Comparison of ENCODE assay signal across 8 cellular contexts in genomic region chr1:155125946-155126493, GRCh38. TPM values are rescaled to one million over a fixed set of nuclear protein-coding genes. Genes with fewer than 3 reads are reported as not detected.
A peak's percentile ranks its signal among the peaks of the same experiment; 100 is the strongest.
DNase-seq lines count a peak whose midpoint lies in the region; ATAC-seq and TF ChIP-seq lines count a peak whose summit lies in the region.

No MANE protein-coding gene starts in this region.

- H3K9me3 ChIP-seq in ES-I3 (ENCODE audit: control insufficient read depth, insufficient read depth, low read length) = no peaks in the 10 kb centered on the region
- no peaks in the 10 kb centered on the region for H3K9me3 ChIP-seq in heart right ventricle

- WGBS in adipose tissue, 3 donors = 20 to 41% (median 32%) methylated on average over 40 to 50 of the region's 50 CpGs
- 30 to 38% methylated on average over 43 to 50 of the region's 50 CpGs for WGBS in heart right ventricle, 2 donors

- H3K4me1 ChIP-seq in ES-I3 (ENCODE audit: insufficient read depth, low read length) = peaks cover 28% of the 10 kb centered on the region
- H3K4me1 ChIP-seq in heart right ventricle = peaks cover 10 to 60% (median 46%) of the 10 kb centered on the region in 9 donors

- H3K36me3 ChIP-seq in ES-I3 (ENCODE audit: insufficient read depth, low read length) (no peaks in the 10 kb centered on the region), heart right ventricle (peaks cover 0 to 4% (median under 1%) of the 10 kb centered on the region in 9 donors)

- peak; percentile 16 to 50 (median 30) for ATAC-seq in heart right ventricle
- no peak for ATAC-seq in HG03196 (IDR thresholded peaks at IDR 0.05; ENCODE audit: unreplicated experiment)
- ATAC-seq in HG02798 (IDR thresholded peaks at IDR 0.05; ENCODE audit: poor library complexity, unreplicated experiment) = no peak
- no peak for ATAC-seq in HG02610 (IDR thresholded peaks at IDR 0.05; ENCODE audit: unreplicated experiment)

- peaks cover 0 to 55% (median 0%) of the 10 kb centered on the region in 7 donors for H3K27me3 ChIP-seq in heart right ventricle

- peak overlapping the region; percentile 48; the same call in 1 of the 2 replicates for H3K9ac ChIP-seq in ES-I3 (ENCODE audit: low read depth, low read length)

- TF ChIP-seq CTCF in heart right ventricle (IDR thresholded peaks at IDR 0.05) = no peak

- intact Hi-C loops in heart right ventricle (cut with DNase I) (loop anchor here in 6 of 10 donors (5.0 kb wide), 2 partner anchors 34 to 41 kb away; no protein-coding TSS in a partner anchor), posterior cingulate gyrus (cut with DNase I) (loop anchor here (2.0 to 5.0 kb wide), 2 partner anchors 34 to 41 kb away; no protein-coding TSS in a partner anchor)

- DNase-seq in heart right ventricle (peak; percentile 54 to 61), posterior cingulate gyrus (peak; percentile 70 to 98 (median 81)), NCI-H524 treated with DMSO at 0.1 percent for 48 hours (lab: John Stamatoyannopoulos, UW) (no peak)

- H3K4me3 ChIP-seq in heart right ventricle = peak overlapping the region in 9 of 10 donors; percentile 59 to 93 (median 85)

- peak overlapping the region; percentile 54 for H3K27ac ChIP-seq in adipose tissue (ENCODE audit: low read depth, low read length)
- H3K27ac ChIP-seq in heart right ventricle = peak overlapping the region in 9 of 10 donors; percentile 81 to 99 (median 96)

RNA-seq across cellular contexts. Expression of gene EFNA1, which starts 1.7 kb away (rescaled TPM):
- polyA plus RNA-seq in adipose tissue = 10 to 100 TPM; 30.3 to 56.9 (median 32.9) TPM
- total RNA-seq in heart right ventricle = 10 to 100 TPM; 28.9 to 50.0 (median 35.6) TPM
- 100 to 1,000 TPM in 1 of 2 donors, 10 to 100 TPM in 1; 44.2 to 104 TPM for polyA plus RNA-seq in heart right ventricle

RNA-seq across cellular contexts. Expression of gene SLC50A1, which starts 9.6 kb away (rescaled TPM):
- polyA plus RNA-seq in adipose tissue (10 to 100 TPM; 33.4 to 39.4 (median 36.7) TPM), heart right ventricle (10 to 100 TPM; 23.2 to 33.7 TPM)
- total RNA-seq in heart right ventricle = 10 to 100 TPM in 2 of 10 donors, 1 to 10 TPM in 8; 5.5 to 16.8 (median 7.9) TPM

RNA-seq across cellular contexts. Expression of gene DPM3, which starts 14.3 kb away (rescaled TPM):
- polyA plus RNA-seq in adipose tissue = 100 to 1,000 TPM; 177 to 203 (median 201) TPM
- 10 to 100 TPM; 48.2 to 70.9 (median 53.4) TPM for total RNA-seq in heart right ventricle
- polyA plus RNA-seq in heart right ventricle = 100 to 1,000 TPM; 144 to 304 TPM

RNA-seq across cellular contexts. Expression of gene KRTCAP2, which starts 47.1 kb away (rescaled TPM):
- 100 to 1,000 TPM; 176 to 267 (median 201) TPM for polyA plus RNA-seq in adipose tissue
- total RNA-seq in heart right ventricle = 100 to 1,000 TPM in 9 of 10 donors, 10 to 100 TPM in 1; 96.1 to 173 (median 114) TPM
- 100 to 1,000 TPM; 302 to 355 TPM for polyA plus RNA-seq in heart right ventricle

RNA-seq across cellular contexts. Expression of gene EFNA3, which starts 47.4 kb away (rescaled TPM):
- 1 to 10 TPM in 1 of 3 donors, under 1 TPM in 2; 0.56 to 1.3 (median 0.67) TPM for polyA plus RNA-seq in adipose tissue
- total RNA-seq in heart right ventricle = 1 to 10 TPM in 1 of 10 donors, under 1 TPM in 8, not detected in 1; 0.23 to 1.9 (median 0.46) TPM
- 1 to 10 TPM in 1 of 2 donors, under 1 TPM in 1; 0.95 to 1.8 TPM for polyA plus RNA-seq in heart right ventricle

Comparison
In these comparisons a context has a peak if more than half of its experiments do, and no peak if none do; other contexts are left out.
1. ATAC-seq: peak in heart right ventricle (8 of 8); none in HG03196 (single experiment), HG02798 (single experiment) and HG02610 (single experiment).